Comparison of ENCODE assay signal across 20 cellular contexts in the genomic region with DNA sequence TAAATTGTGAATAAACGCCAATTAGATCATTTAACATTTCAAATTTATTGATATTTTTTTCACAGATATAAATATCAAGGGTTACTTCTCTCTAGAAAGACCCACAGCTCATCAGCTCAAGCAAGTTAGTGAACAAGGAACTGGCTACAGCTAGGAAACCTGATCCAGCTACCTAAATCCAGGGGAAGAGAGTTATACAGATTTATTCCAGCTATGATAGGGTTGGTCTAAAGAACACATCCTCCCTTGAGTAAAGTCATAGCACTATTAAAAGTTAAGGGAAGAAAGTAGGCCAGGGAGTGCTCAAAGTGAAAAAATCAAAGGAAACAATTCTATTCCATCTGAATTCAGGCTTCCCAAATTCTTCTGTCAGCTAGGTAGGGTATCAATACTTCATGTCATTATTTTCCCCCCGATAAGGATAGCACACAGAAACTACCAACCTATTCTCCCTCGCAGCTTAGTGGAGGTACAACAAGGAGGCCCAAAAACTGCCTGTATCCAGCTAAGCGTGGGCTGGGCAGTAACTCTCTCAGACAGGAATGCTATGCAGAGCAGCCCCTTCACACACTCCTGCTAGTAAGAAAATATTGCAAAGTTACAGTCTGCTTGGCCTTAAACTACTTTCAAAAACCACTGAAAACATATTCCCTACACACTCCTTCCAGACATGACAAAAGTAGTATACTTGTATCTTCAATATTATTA. TPM values are rescaled to one million over a fixed set of nuclear protein-coding genes. Genes with fewer than 3 reads are reported as not detected.
DNase-seq lines count a peak whose midpoint lies in the region; ATAC-seq and TF ChIP-seq lines count a peak whose summit lies in the region.
"Had no signal": no experiment of that assay in that cellular context is flagged by ENCODE, and none has a peak within 500 bp of the region (broad histone marks: within the 10 kb centered on the region; RNA-seq: fewer than 3 reads in every experiment).

No MANE protein-coding gene starts in this region.

- no peaks in the 10 kb centered on the region for H4K20me1 ChIP-seq in hepatocyte (ENCODE audit: insufficient read depth, poor library complexity, severe bottlenecking)

- peak overlapping the region; percentile 25 for H3K27ac ChIP-seq in cardiac muscle cell
- H3K27ac ChIP-seq in left ventricle myocardium inferior (replicated peaks) = no peak overlapping the region
- H3K27ac ChIP-seq in gastrocnemius medialis = peak overlapping the region; percentile 17 to 69 (median 38)
- no peak overlapping the region for H3K27ac ChIP-seq in brain microvascular endothelial cell
- no peak overlapping the region for H3K27ac ChIP-seq in hepatocyte
- H3K27ac ChIP-seq: GM23248, KMS-11 had no signal

- no peaks in the 10 kb centered on the region for H3K27me3 ChIP-seq in cardiac muscle cell
- no peaks in the 10 kb centered on the region for H3K27me3 ChIP-seq in left ventricle myocardium inferior (ENCODE audit: low read depth)
- H3K27me3 ChIP-seq in gastrocnemius medialis = no peaks in the 10 kb centered on the region
- H3K27me3 ChIP-seq in brain microvascular endothelial cell (replicated peaks) = no peaks in the 10 kb centered on the region
- no peaks in the 10 kb centered on the region for H3K27me3 ChIP-seq in hepatocyte
- H3K27me3 ChIP-seq: MG63 had no signal

- H3K4me1 ChIP-seq in cardiac muscle cell (ENCODE audit: low read depth) (peaks cover 23% of the 10 kb centered on the region), left ventricle myocardium inferior (peaks cover 11% of the 10 kb centered on the region), gastrocnemius medialis (peaks cover 21 to 53% of the 10 kb centered on the region in 2 donors), hepatocyte (ENCODE audit: insufficient read depth) (no peaks in the 10 kb centered on the region)

- H2AFZ ChIP-seq in hepatocyte = no peak overlapping the region
- H2AFZ ChIP-seq: GM23248 had no signal

- no peak for TF ChIP-seq POLR2A in gastrocnemius medialis (IDR thresholded peaks at IDR 0.05)

- H3K9me2 ChIP-seq in hepatocyte (replicated peaks; ENCODE audit: insufficient read depth) = no peaks in the 10 kb centered on the region

- no peaks in the 10 kb centered on the region for H3K79me2 ChIP-seq in hepatocyte

- ATAC-seq in gastrocnemius medialis = peak; percentile 63 to 82

- no peak overlapping the region for H3K4me3 ChIP-seq in cardiac muscle cell
- H3K4me3 ChIP-seq in left ventricle myocardium inferior = no peak overlapping the region
- no peak overlapping the region for H3K4me3 ChIP-seq in gastrocnemius medialis
- no peak overlapping the region for H3K4me3 ChIP-seq in brain microvascular endothelial cell (ENCODE audit: low read depth, low read length)
- H3K4me3 ChIP-seq in hepatocyte = no peak overlapping the region
- H3K4me3 ChIP-seq: GM23248, MG63 had no signal

- in situ Hi-C loops in gastrocnemius medialis (cut with MboI; ENCODE audit: low sequenced_read_pairs in 4 of 4) = no loop called here
- in situ Hi-C loops in brain microvascular endothelial cell (cut with HindIII; ENCODE audit: low pct_ligation_motif_present, low sequenced_read_pairs) = no loop called here

- H3K36me3 ChIP-seq in cardiac muscle cell = no peaks in the 10 kb centered on the region
- peaks cover 10% of the 10 kb centered on the region for H3K36me3 ChIP-seq in left ventricle myocardium inferior
- H3K36me3 ChIP-seq in gastrocnemius medialis = no peaks in the 10 kb centered on the region
- no peaks in the 10 kb centered on the region for H3K36me3 ChIP-seq in brain microvascular endothelial cell (replicated peaks)
- H3K36me3 ChIP-seq in hepatocyte (replicated peaks; ENCODE audit: insufficient read depth, low read depth) = no peaks in the 10 kb centered on the region

- WGBS in hepatocyte (ENCODE audit: low lambda C conversion rate, missing lambda C conversion rate) = 85% methylated on average over 4 of the region's 4 CpGs

- intact Hi-C loops in left ventricle myocardium inferior (cut with micrococcal nuclease) = no loop called here
- intact Hi-C loops in gastrocnemius medialis (cut with DNase I; ENCODE audit: low total_unique reads) = no loop called here

- DNase-seq in cardiac muscle cell (ENCODE audit: low read depth in 1 of 2, low spot score in 1 of 2) (peak in 1 of 2 donors; percentile 45), left ventricle myocardium inferior (no peak), OCI-M1 (lab: John Stamatoyannopoulos, UW) (peak; percentile 29), left kidney (ENCODE audit: low read depth, low spot score) (peak; percentile 41), gastrocnemius medialis (no peak), brain microvascular endothelial cell (no peak), hepatocyte (ENCODE audit: low spot score) (no peak)
- DNase-seq in effector CD4-positive, alpha-beta T cell = no peak
- DNase-seq: ACHN, AML-193, DMS 273 treated with DMSO at 0.1 percent for 48 hours, GF-D8, GM23248, MG63, NCI-H1092 treated with DMSO at 0.1 percent for 48 hours, NCI-H1694, NCI-H226, NCI-H524 treated with DMSO at 0.1 percent for 48 hours, SIG-M5 had no signal

- TF ChIP-seq CTCF in cardiac muscle cell (IDR thresholded peaks at IDR 0.05; ENCODE audit: low read depth, low read length) (no peak), left ventricle myocardium inferior (IDR thresholded peaks at IDR 0.05; ENCODE audit: borderline replicate concordance) (no peak), gastrocnemius medialis (IDR thresholded peaks at IDR 0.05 in 4 of 5, conservative IDR thresholded peaks at IDR 0.05 in 1 of 5) (no peak), brain microvascular endothelial cell (IDR thresholded peaks at IDR 0.05; ENCODE audit: low read depth, low read length, missing control alignments) (no peak), hepatocyte (IDR thresholded peaks at IDR 0.05; ENCODE audit: poor library complexity) (no peak)

- no peak overlapping the region for H3K4me2 ChIP-seq in hepatocyte

- H3K9me3 ChIP-seq in cardiac muscle cell (ENCODE audit: low read depth) (no peaks in the 10 kb centered on the region), left ventricle myocardium inferior (replicated peaks) (peaks cover 18% of the 10 kb centered on the region), gastrocnemius medialis (no peaks in the 10 kb centered on the region), hepatocyte (ENCODE audit: low read depth) (no peaks in the 10 kb centered on the region)
- H3K9me3 ChIP-seq: MG63 had no signal

RNA-seq across cellular contexts. Expression of a gene that starts 43.9 kb away (rescaled TPM):
- total RNA-seq in cardiac muscle cell (22.8 and 31.1 TPM in 2 replicates), left ventricle myocardium inferior (31.7 TPM), gastrocnemius medialis (100 to 1,000 TPM in 1 of 4 donors, 10 to 100 TPM in 3; 42.2 to 116 (median 54.4) TPM), hepatocyte (41.5 and 49.2 TPM in 2 replicates)
- polyA plus RNA-seq in cardiac muscle cell (28.4 and 33.2 TPM in 2 replicates), hepatocyte (22.2 and 23.8 TPM in 2 replicates)

Comparison
In these comparisons a context has a peak if more than half of its experiments do, and no peak if none do; other contexts are left out.
1. H3K27ac ChIP-seq: peak in cardiac muscle cell (single experiment) and gastrocnemius medialis (4 of 4); none in left ventricle myocardium inferior (single experiment), brain microvascular endothelial cell (single experiment) and hepatocyte (single experiment).
2. DNase-seq: peak in OCI-M1 (single experiment) and left kidney (single experiment); none in left ventricle myocardium inferior (single experiment), gastrocnemius medialis (0 of 2), brain microvascular endothelial cell (single experiment), effector CD4-positive, alpha-beta T cell (single experiment) and hepatocyte (single experiment).